9 cellular contexts compared by ENCODE assay signal in genomic region chr1:211716555-211716954, GRCh38. TPM values are rescaled to one million over a fixed set of nuclear protein-coding genes. Genes with fewer than 3 reads are reported as not detected.
DNase-seq lines count a peak whose midpoint lies in the region; ATAC-seq and TF ChIP-seq lines count a peak whose summit lies in the region.
"Not testable (repeated sequence)": the region's sequence is repeated elsewhere in the genome, so short reads cannot be mapped to it uniquely, and the experiment has no call there.
"Had no signal": no experiment of that assay in that cellular context is flagged by ENCODE, and none has a peak within 500 bp of the region (broad histone marks: within the 10 kb centered on the region; RNA-seq: fewer than 3 reads in every experiment).

No MANE protein-coding gene starts in this region.

- CTCF ChIA-PET in HEK293 (lab: Yijun Ruan, JAX) = interaction anchor here (1.0 kb wide), 1 partner anchor 319 kb away, joined by 4 read pairs; the partner anchor contains the start of genes DTL and INTS7

- not testable (repeated sequence) for H3K36me3 ChIP-seq in BLaER1; BLaER1 treated with 17β-estradiol and CSF1 and Interleukin-3, amounts not matched to agents 10 nM and 100 nM; HEK293 (ENCODE audit: control insufficient read depth in 2 of 2, insufficient read depth in 1 of 2, low read length in 2 of 2); WERI-Rb-1; mucosa of descending colon (ENCODE audit: low read depth)

- H3K4me3 ChIP-seq in BLaER1; BLaER1 treated with 17β-estradiol and CSF1 and Interleukin-3, amounts not matched to agents 10 nM and 100 nM; HEK293 (ENCODE audit: low read depth, low read length); WERI-Rb-1 (ENCODE audit: low read depth, low read length); mucosa of descending colon: not testable (repeated sequence)

- ATAC-seq in left colon (peak; percentile 78), mucosa of descending colon (peak; percentile 75)

- H3K4me1 ChIP-seq in BLaER1 = peaks cover 28% of the 10 kb centered on the region
- peaks cover 7 to 28% (median 25%) of the 10 kb centered on the region in 10 experiments for H3K4me1 ChIP-seq in BLaER1 treated with 17β-estradiol and CSF1 and Interleukin-3, amounts not matched to agents 10 nM and 100 nM
- not testable (repeated sequence) for H3K4me1 ChIP-seq in HEK293 (ENCODE audit: control insufficient read depth, insufficient read depth, low read length); mucosa of descending colon (ENCODE audit: low read depth)

- POLR2A ChIA-PET in HEK293 (lab: Yijun Ruan, JAX) = not testable (repeated sequence)

- H3K27me3 ChIP-seq in BLaER1; BLaER1 treated with 17β-estradiol and CSF1 and Interleukin-3, amounts not matched to agents 10 nM and 100 nM; WERI-Rb-1 (ENCODE audit: insufficient read depth, low read depth, severe bottlenecking): not testable (repeated sequence)

- intact Hi-C loops in left colon (cut with DNase I, micrococcal nuclease); mucosa of descending colon (cut with DNase I, micrococcal nuclease): not testable (repeated sequence)

- TF ChIP-seq CTCF in HEK293 (tag by site-specific recombination; IDR thresholded peaks at IDR 0.05); WERI-Rb-1 (IDR thresholded peaks at IDR 0.05; ENCODE audit: low read depth, low read length); mucosa of descending colon (IDR thresholded peaks at IDR 0.05): not testable (repeated sequence)

- H3K4me2 ChIP-seq in BLaER1 = peak overlapping the region; percentile 60
- H3K4me2 ChIP-seq in BLaER1 treated with 17β-estradiol and CSF1 and Interleukin-3, amounts not matched to agents 10 nM and 100 nM = peak overlapping the region in 7 of 11 experiments; percentile 52 to 82 (median 75); a peak in 11 of 22 replicates

- not testable (repeated sequence) for H3K27ac ChIP-seq in BLaER1; HEK293 (ENCODE audit: extremely low read depth, low read depth, low read length)
- peak overlapping the region in 2 of 11 experiments; percentile 11 to 53; a peak in 3 of 22 replicates for H3K27ac ChIP-seq in BLaER1 treated with 17β-estradiol and CSF1 and Interleukin-3, amounts not matched to agents 10 nM and 100 nM
- H3K27ac ChIP-seq in WERI-Rb-1 = peak overlapping the region; percentile 64

- peaks cover 12% of the 10 kb centered on the region; the same call in 1 of the 2 replicates for H3K9me3 ChIP-seq in BLaER1
- H3K9me3 ChIP-seq in BLaER1 treated with 17β-estradiol and CSF1 and Interleukin-3, amounts not matched to agents 10 nM and 100 nM (replicated peaks in 1 of 11) = peaks cover 10 to 27% (median 17%) of the 10 kb centered on the region in 11 experiments; a peak in 17 of 22 replicates
- H3K9me3 ChIP-seq in HEK293 (ENCODE audit: control insufficient read depth, insufficient read depth, low read depth, low read length); WERI-Rb-1 (ENCODE audit: severe bottlenecking); mucosa of descending colon: not testable (repeated sequence)

- not testable (repeated sequence) for H4K20me1 ChIP-seq in BLaER1; BLaER1 treated with 17β-estradiol and CSF1 and Interleukin-3, amounts not matched to agents 10 nM and 100 nM

- not testable (repeated sequence) for H3K9ac ChIP-seq in BLaER1; BLaER1 treated with 17β-estradiol and CSF1 and Interleukin-3, amounts not matched to agents 10 nM and 100 nM

- not testable (repeated sequence) for DNase-seq in WERI-Rb-1, left colon, mucosa of descending colon

TF ChIP-seq in HEK293, 187 proteins besides CTCF, POLR2A, EP300 and RAD21:
- peak; percentile 2; the same call in 1 of the 2 replicates for TF ChIP-seq ZNF121 (tag by site-specific recombination; IDR thresholded peaks at IDR 0.05)

RNA-seq across cellular contexts. Expression of gene NEK2, which starts 41.1 kb away (rescaled TPM):
- 1 to 10 TPM; 2.0 to 6.6 TPM for total RNA-seq in left colon
- total RNA-seq in mucosa of descending colon = 10 to 100 TPM in 1 of 3 donors, 1 to 10 TPM in 2; 1.2 to 12.7 (median 2.5) TPM
- total RNA-seq: B cell; CD4-positive, alpha-beta memory T cell; CD4-positive, alpha-beta T cell had no signal
